In genomic region chr3:18418173-18418572, GRCh38 we compare ENCODE assay signal across 23 cellular contexts. TPM values are rescaled to one million over a fixed set of nuclear protein-coding genes. Genes with fewer than 3 reads are reported as not detected.
DNase-seq lines count a peak whose midpoint lies in the region; ATAC-seq and TF ChIP-seq lines count a peak whose summit lies in the region.
"Had no signal": no experiment of that assay in that cellular context is flagged by ENCODE, and none has a peak within 500 bp of the region (broad histone marks: within the 10 kb centered on the region; RNA-seq: fewer than 3 reads in every experiment).

No MANE protein-coding gene starts in this region.

- H3K27ac ChIP-seq in hepatocyte, result peak overlapping the region; percentile 4
- H3K27ac ChIP-seq: adrenal gland, breast epithelium, KMS-11, neutrophil, upper lobe of right lung had no signal

- no peak for ATAC-seq in stimulated activated naive CD8-positive, alpha-beta T cell treated with anti-CD3 and anti-CD28 coated beads, Interleukin-15, Interleukin-2, amounts not matched to agents 100 U/mL and 50 U/mL, for 24 hours
- ATAC-seq in activated CD8-positive, alpha-beta T cell treated with anti-CD3 and anti-CD28 coated beads, Interleukin-2, amount 10 ng/mL, durations not matched to agents 7 days and 5 days, result peak; percentile 3
- ATAC-seq: heart right ventricle, mucosa of descending colon, upper lobe of right lung had no signal

- DNase-seq in stimulated activated naive CD8-positive, alpha-beta T cell treated with anti-CD3 and anti-CD28 coated beads, Interleukin-15, Interleukin-2, amounts not matched to agents 100 U/mL and 50 U/mL, for 24 hours, result no peak
- DNase-seq in activated CD8-positive, alpha-beta T cell treated with anti-CD3 and anti-CD28 coated beads, Interleukin-2, amount 10 ng/mL, durations not matched to agents 7 days and 5 days, result no peak
- no peak for DNase-seq in hepatocyte (ENCODE audit: low spot score)
- DNase-seq in HPDE6-E6E7 (ENCODE audit: extremely low spot score), result no peak
- no peak for DNase-seq in NOMO-1 (lab: John Stamatoyannopoulos, UW; ENCODE audit: unreplicated experiment in 2 of 2)
- DNase-seq in NCI-H1930 (lab: John Stamatoyannopoulos, UW), result no peak
- DNase-seq: activated CD4-positive, CD25-positive, alpha-beta regulatory T cell; activated CD8-positive, alpha-beta memory T cell treated with anti-CD3 and anti-CD28 coated beads, Interleukin-2, amount 50 U/mL, for 48 hours; adrenal gland; cortex of kidney; heart right ventricle; mucosa of descending colon; NCI-H1048; NCI-H2081 treated with DMSO at 0.1 percent for 48 hours; NCI-H510A; stimulated activated CD4-positive, alpha-beta T cell treated with anti-CD3 and anti-CD28 coated beads, Interleukin-2, amount 100 ng/mL, for 48 hours; T1000; upper lobe of right lung had no signal

- no peaks in the 10 kb centered on the region for H4K20me1 ChIP-seq in hepatocyte (ENCODE audit: insufficient read depth, poor library complexity, severe bottlenecking)

- no peak for TF ChIP-seq CTCF in hepatocyte (IDR thresholded peaks at IDR 0.05; ENCODE audit: poor library complexity)

- H3K4me3 ChIP-seq in hepatocyte, result no peak overlapping the region
- H3K4me3 ChIP-seq: adrenal gland, breast epithelium, mucosa of descending colon, upper lobe of right lung had no signal

- peaks cover 97% of the 10 kb centered on the region for H3K4me1 Mint-ChIP-seq in stimulated activated naive CD8-positive, alpha-beta T cell treated with anti-CD3 and anti-CD28 coated beads, Interleukin-15, Interleukin-2, amounts not matched to agents 100 ng/mL and 50 ng/mL, for 24 hours (ENCODE audit: low read depth)
- peaks cover 85% of the 10 kb centered on the region for H3K4me1 Mint-ChIP-seq in activated CD8-positive, alpha-beta T cell treated with anti-CD3 and anti-CD28 coated beads, Interleukin-2, amount 10 ng/mL, durations not matched to agents 7 days and 5 days (ENCODE audit: low read depth)

- no peaks in the 10 kb centered on the region for H3K9me2 ChIP-seq in hepatocyte (replicated peaks; ENCODE audit: insufficient read depth)

- peak overlapping the region; percentile 76 for H3K4me3 Mint-ChIP-seq in stimulated activated naive CD8-positive, alpha-beta T cell treated with anti-CD3 and anti-CD28 coated beads, Interleukin-15, Interleukin-2, amounts not matched to agents 100 ng/mL and 50 ng/mL, for 24 hours
- peak overlapping the region; percentile 73 for H3K4me3 Mint-ChIP-seq in activated CD8-positive, alpha-beta T cell treated with anti-CD3 and anti-CD28 coated beads, Interleukin-2, amount 10 ng/mL, durations not matched to agents 7 days and 5 days
- H3K4me3 Mint-ChIP-seq: B cell had no signal

- H3K79me2 ChIP-seq in hepatocyte, result peaks cover 22% of the 10 kb centered on the region

- H3K36me3 ChIP-seq in hepatocyte (replicated peaks; ENCODE audit: insufficient read depth, low read depth), result no peaks in the 10 kb centered on the region
- H3K36me3 ChIP-seq: breast epithelium had no signal

- H2AFZ ChIP-seq in hepatocyte, result no peak overlapping the region

- peaks cover 92% of the 10 kb centered on the region for H3K36me3 Mint-ChIP-seq in stimulated activated naive CD8-positive, alpha-beta T cell treated with anti-CD3 and anti-CD28 coated beads, Interleukin-15, Interleukin-2, amounts not matched to agents 100 ng/mL and 50 ng/mL, for 24 hours (ENCODE audit: low read depth)
- H3K36me3 Mint-ChIP-seq in activated CD8-positive, alpha-beta T cell treated with anti-CD3 and anti-CD28 coated beads, Interleukin-2, amount 10 ng/mL, durations not matched to agents 7 days and 5 days (ENCODE audit: low read depth), result peaks cover 91% of the 10 kb centered on the region

- H3K4me1 ChIP-seq in hepatocyte (ENCODE audit: insufficient read depth), result peaks cover 13% of the 10 kb centered on the region
- H3K4me1 ChIP-seq: breast epithelium had no signal

- WGBS in hepatocyte (ENCODE audit: low lambda C conversion rate, missing lambda C conversion rate), result 81% methylated on average over 6 of the region's 6 CpGs

- CTCF ChIA-PET in activated CD8-positive, alpha-beta T cell treated with anti-CD3 and anti-CD28 coated beads, Interleukin-2, amount 10 ng/mL, durations not matched to agents 7 days and 5 days (lab: Charles Lee), result interaction anchor here (1.0 to 6.4 kb wide), 4 partner anchors 10 to 340 kb away, joined by 3 to 42 read pairs (median 7); no protein-coding TSS in a partner anchor

- H3K27me3 Mint-ChIP-seq in stimulated activated naive CD8-positive, alpha-beta T cell treated with anti-CD3 and anti-CD28 coated beads, Interleukin-15, Interleukin-2, amounts not matched to agents 100 ng/mL and 50 ng/mL, for 24 hours, result no peaks in the 10 kb centered on the region
- H3K27me3 Mint-ChIP-seq in activated CD8-positive, alpha-beta T cell treated with anti-CD3 and anti-CD28 coated beads, Interleukin-2, amount 10 ng/mL, durations not matched to agents 7 days and 5 days (ENCODE audit: low read depth), result no peaks in the 10 kb centered on the region
- H3K27me3 Mint-ChIP-seq: B cell had no signal

- peak overlapping the region; percentile 82 for H3K27ac Mint-ChIP-seq in stimulated activated naive CD8-positive, alpha-beta T cell treated with anti-CD3 and anti-CD28 coated beads, Interleukin-15, Interleukin-2, amounts not matched to agents 100 ng/mL and 50 ng/mL, for 24 hours
- peak overlapping the region; percentile 86 for H3K27ac Mint-ChIP-seq in activated CD8-positive, alpha-beta T cell treated with anti-CD3 and anti-CD28 coated beads, Interleukin-2, amount 10 ng/mL, durations not matched to agents 7 days and 5 days
- H3K27ac Mint-ChIP-seq: B cell had no signal

- no peaks in the 10 kb centered on the region for H3K9me3 ChIP-seq in hepatocyte (ENCODE audit: low read depth)
- H3K9me3 ChIP-seq: adrenal gland, breast epithelium, heart right ventricle, mucosa of descending colon, neutrophil, upper lobe of right lung had no signal

- POLR2A ChIA-PET in activated CD8-positive, alpha-beta T cell treated with anti-CD3 and anti-CD28 coated beads, Interleukin-2, amount 10 ng/mL, durations not matched to agents 7 days and 5 days (lab: Charles Lee), result interaction anchor here (0.8 to 12.9 kb wide), 8 partner anchors 9 to 676 kb away, joined by 3 to 265 read pairs (median 4); partner anchors contain the start of gene TBC1D5

- no peaks in the 10 kb centered on the region for H3K27me3 ChIP-seq in hepatocyte
- H3K27me3 ChIP-seq: adrenal gland, breast epithelium, heart right ventricle, neutrophil, upper lobe of right lung had no signal

- H3K4me2 ChIP-seq in hepatocyte, result no peak overlapping the region
- H3K4me2 ChIP-seq: KMS-11 had no signal

- H3K9me3 Mint-ChIP-seq in stimulated activated naive CD8-positive, alpha-beta T cell treated with anti-CD3 and anti-CD28 coated beads, Interleukin-15, Interleukin-2, amounts not matched to agents 100 ng/mL and 50 ng/mL, for 24 hours, result no peaks in the 10 kb centered on the region
- H3K9me3 Mint-ChIP-seq in activated CD8-positive, alpha-beta T cell treated with anti-CD3 and anti-CD28 coated beads, Interleukin-2, amount 10 ng/mL, durations not matched to agents 7 days and 5 days (ENCODE audit: insufficient read depth), result no peaks in the 10 kb centered on the region

RNA-seq across cellular contexts. Expression of gene SATB1, which starts 7.0 kb away (rescaled TPM):
- total RNA-seq in activated CD8-positive, alpha-beta T cell treated with anti-CD3 and anti-CD28 coated beads, Interleukin-2, amount 10 ng/mL, durations not matched to agents 7 days and 5 days, result 100 to 1,000 TPM; 268 to 273 TPM
- 26.4 and 30.7 TPM in 2 replicates for total RNA-seq in hepatocyte
- polyA plus RNA-seq in hepatocyte, result 5.7 and 10.0 TPM in 2 replicates
